In genomic region chr6:70967049-70967448, GRCh38 we compare ENCODE assay signal across 10 cellular contexts. TPM values are rescaled to one million over a fixed set of nuclear protein-coding genes. Genes with fewer than 3 reads are reported as not detected.
"Had no signal": no experiment of that assay in that cellular context is flagged by ENCODE, and none has a peak within 500 bp of the region (broad histone marks: within the 10 kb centered on the region; RNA-seq: fewer than 3 reads in every experiment).

No MANE protein-coding gene starts in this region.

- ATAC-seq: HCT116, K562 had no signal

- H3K9me3 ChIP-seq: HAP-1 had no signal

- H3K9ac ChIP-seq: GM23248 had no signal

- H3K36me3 ChIP-seq: HAP-1 had no signal

- H3K27ac ChIP-seq: GM23248, HL-60 had no signal

- H3K4me1 ChIP-seq: HAP-1 had no signal

- DNase-seq: GM23248, GOT3, H7, HFFc6, IMR-90 had no signal

- H3K4me3 ChIP-seq: GM23248, HAP-1, K562 had no signal

- FAIRE-seq: K562 had no signal

- H2AFZ ChIP-seq: GM23248 had no signal

RNA-seq across cellular contexts. Expression of gene B3GAT2, which starts 10.2 kb away (rescaled TPM):
- total RNA-seq: GM23248, H4, HFFc6, IMR-90 had no signal
